Comparison of ENCODE assay signal across 18 cellular contexts in the genomic region with DNA sequence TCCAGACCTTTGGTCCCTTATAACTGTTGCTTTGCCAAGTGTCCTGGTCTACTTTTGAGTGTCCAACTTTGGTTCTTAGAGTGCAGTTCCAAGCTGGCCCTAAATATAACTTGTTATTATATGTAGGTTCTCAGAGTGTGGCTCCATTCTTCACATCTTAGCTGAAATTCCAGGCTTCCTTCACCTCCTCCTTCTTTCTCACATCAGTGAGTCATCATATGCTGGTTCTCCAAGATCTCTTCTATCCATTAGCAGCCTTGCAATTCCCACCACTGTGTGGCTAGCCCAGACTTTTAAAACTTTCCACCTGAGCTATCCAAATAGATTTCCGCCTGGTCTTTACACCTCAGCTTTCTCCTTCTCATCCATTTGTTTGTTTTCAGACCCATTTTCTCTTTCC. TPM values are rescaled to one million over a fixed set of nuclear protein-coding genes. Genes with fewer than 3 reads are reported as not detected.
DNase-seq lines count a peak whose midpoint lies in the region; ATAC-seq, FAIRE-seq and TF ChIP-seq lines count a peak whose summit lies in the region.
"Had no signal": no experiment of that assay in that cellular context is flagged by ENCODE, and none has a peak within 500 bp of the region (broad histone marks: within the 10 kb centered on the region; RNA-seq: fewer than 3 reads in every experiment).

No MANE protein-coding gene starts in this region.

- peaks cover 95 to 100% (median 99%) of the 10 kb centered on the region in 3 donors for H3K4me1 Mint-ChIP-seq in CD8-positive, alpha-beta memory T cell
- H3K4me1 Mint-ChIP-seq in activated CD8-positive, alpha-beta T cell treated with anti-CD3 and anti-CD28 coated beads, Interleukin-2, amount 10 ng/mL, durations not matched to agents 7 days and 5 days (ENCODE audit: low read depth) = peaks cover 97% of the 10 kb centered on the region
- peaks cover 55 to 75% of the 10 kb centered on the region in 2 donors for H3K4me1 Mint-ChIP-seq in natural killer cell treated with Interleukin-12 subunit alpha and Interleukin-12 subunit beta and Interleukin-15 and Interleukin-18, amount 100 ng/mL, for 72 hours (ENCODE audit: low read depth in 2 of 2)

- no peaks in the 10 kb centered on the region for H3K9me3 Mint-ChIP-seq in CD8-positive, alpha-beta memory T cell
- no peaks in the 10 kb centered on the region for H3K9me3 Mint-ChIP-seq in activated CD8-positive, alpha-beta T cell treated with anti-CD3 and anti-CD28 coated beads, Interleukin-2, amount 10 ng/mL, durations not matched to agents 7 days and 5 days (ENCODE audit: insufficient read depth)
- H3K9me3 Mint-ChIP-seq in natural killer cell treated with Interleukin-12 subunit alpha and Interleukin-12 subunit beta and Interleukin-15 and Interleukin-18, amount 100 ng/mL, for 72 hours = no peaks in the 10 kb centered on the region
- H3K9me3 Mint-ChIP-seq: neural crest cell had no signal

- DNase-seq in CD8-positive, alpha-beta memory T cell = no peak
- DNase-seq in activated CD8-positive, alpha-beta T cell treated with anti-CD3 and anti-CD28 coated beads, Interleukin-2, amount 10 ng/mL, durations not matched to agents 7 days and 5 days = no peak
- no peak for DNase-seq in natural killer cell treated with Interleukin-12 subunit alpha and Interleukin-12 subunit beta and Interleukin-15 and Interleukin-18, amount 100 ng/mL, for 72 hours (ENCODE audit: low spot score)
- DNase-seq in D721Med (ENCODE audit: insufficient read length, low spot score) (no peak), NCI-H187 (lab: John Stamatoyannopoulos, UW) (no peak), posterior cingulate gyrus (no peak)
- DNase-seq: AML-193; DMS53; effector CD4-positive, alpha-beta T cell; MG63; NCI-H2029; NCI-H526; substantia nigra had no signal

- TF ChIP-seq CTCF in D721Med (IDR thresholded peaks at IDR 0.05; ENCODE audit: insufficient read depth, missing control alignments) = no peak

- H3K9me3 ChIP-seq in BLaER1 treated with 17β-estradiol and CSF1 and Interleukin-3, amounts not matched to agents 10 nM and 100 nM (replicated peaks in 1 of 11) = peaks cover 0 to 3% (median 0%) of the 10 kb centered on the region in 11 experiments; a peak in 1 of 22 replicates
- no peaks in the 10 kb centered on the region for H3K9me3 ChIP-seq in CD8-positive, alpha-beta memory T cell (ENCODE audit: low read length)
- H3K9me3 ChIP-seq: MG63 had no signal

- no peaks in the 10 kb centered on the region for H4K20me1 ChIP-seq in BLaER1 treated with 17β-estradiol and CSF1 and Interleukin-3, amounts not matched to agents 10 nM and 100 nM

- H3K27me3 Mint-ChIP-seq in CD8-positive, alpha-beta memory T cell = peaks cover 0 to 9% of the 10 kb centered on the region in 2 donors
- peaks cover 3% of the 10 kb centered on the region for H3K27me3 Mint-ChIP-seq in activated CD8-positive, alpha-beta T cell treated with anti-CD3 and anti-CD28 coated beads, Interleukin-2, amount 10 ng/mL, durations not matched to agents 7 days and 5 days (ENCODE audit: low read depth)
- peaks cover 0 to 6% of the 10 kb centered on the region in 2 donors for H3K27me3 Mint-ChIP-seq in natural killer cell treated with Interleukin-12 subunit alpha and Interleukin-12 subunit beta and Interleukin-15 and Interleukin-18, amount 100 ng/mL, for 72 hours

- no peak overlapping the region for H3K4me3 ChIP-seq in BLaER1 treated with 17β-estradiol and CSF1 and Interleukin-3, amounts not matched to agents 10 nM and 100 nM
- peak overlapping the region; percentile 37 for H3K4me3 ChIP-seq in CD8-positive, alpha-beta memory T cell (ENCODE audit: low read length)
- H3K4me3 ChIP-seq: MG63, SK-N-MC had no signal

- H3K4me2 ChIP-seq in BLaER1 treated with 17β-estradiol and CSF1 and Interleukin-3, amounts not matched to agents 10 nM and 100 nM = peak overlapping the region in 9 of 11 experiments; percentile 80 to 97 (median 89); a peak in 18 of 22 replicates

- peaks cover 0 to 3% (median 0%) of the 10 kb centered on the region in 3 donors for H3K36me3 Mint-ChIP-seq in CD8-positive, alpha-beta memory T cell
- peaks cover 8% of the 10 kb centered on the region for H3K36me3 Mint-ChIP-seq in activated CD8-positive, alpha-beta T cell treated with anti-CD3 and anti-CD28 coated beads, Interleukin-2, amount 10 ng/mL, durations not matched to agents 7 days and 5 days (ENCODE audit: low read depth)
- H3K36me3 Mint-ChIP-seq in natural killer cell treated with Interleukin-12 subunit alpha and Interleukin-12 subunit beta and Interleukin-15 and Interleukin-18, amount 100 ng/mL, for 72 hours = no peaks in the 10 kb centered on the region

- H3K36me3 ChIP-seq in BLaER1 treated with 17β-estradiol and CSF1 and Interleukin-3, amounts not matched to agents 10 nM and 100 nM = no peaks in the 10 kb centered on the region
- H3K36me3 ChIP-seq in CD8-positive, alpha-beta memory T cell (ENCODE audit: insufficient read depth, low read length) = no peaks in the 10 kb centered on the region
- H3K36me3 ChIP-seq: MG63 had no signal

- CTCF ChIA-PET in CD8-positive, alpha-beta memory T cell (lab: Charles Lee) = interaction anchor here (2.2 to 4.2 kb wide), 4 partner anchors 8 to 112 kb away, joined by 6 to 21 read pairs (median 7); no protein-coding TSS in a partner anchor
- CTCF ChIA-PET in activated CD8-positive, alpha-beta T cell treated with anti-CD3 and anti-CD28 coated beads, Interleukin-2, amount 10 ng/mL, durations not matched to agents 7 days and 5 days (lab: Charles Lee) = interaction anchor here (0.9 to 2.4 kb wide), 9 partner anchors 11 to 254 kb away, joined by 3 to 11 read pairs (median 3); no protein-coding TSS in a partner anchor

- H3K4me3 Mint-ChIP-seq in CD8-positive, alpha-beta memory T cell = peak overlapping the region; percentile 61 to 91 (median 82)
- peak overlapping the region; percentile 1 for H3K4me3 Mint-ChIP-seq in activated CD8-positive, alpha-beta T cell treated with anti-CD3 and anti-CD28 coated beads, Interleukin-2, amount 10 ng/mL, durations not matched to agents 7 days and 5 days
- peak overlapping the region; percentile 59 for H3K4me3 Mint-ChIP-seq in natural killer cell treated with Interleukin-12 subunit alpha and Interleukin-12 subunit beta and Interleukin-15 and Interleukin-18, amount 100 ng/mL, for 72 hours
- H3K4me3 Mint-ChIP-seq: neural crest cell had no signal

- H3K27ac Mint-ChIP-seq in CD8-positive, alpha-beta memory T cell = peak overlapping the region; percentile 98 to 100 (median 99)
- H3K27ac Mint-ChIP-seq in activated CD8-positive, alpha-beta T cell treated with anti-CD3 and anti-CD28 coated beads, Interleukin-2, amount 10 ng/mL, durations not matched to agents 7 days and 5 days = peak overlapping the region; percentile 88
- peak overlapping the region; percentile 8 to 77 for H3K27ac Mint-ChIP-seq in natural killer cell treated with Interleukin-12 subunit alpha and Interleukin-12 subunit beta and Interleukin-15 and Interleukin-18, amount 100 ng/mL, for 72 hours

- POLR2A ChIA-PET in CD8-positive, alpha-beta memory T cell (lab: Charles Lee) = interaction anchor here (0.8 to 7.6 kb wide), 4 partner anchors 9 to 108 kb away, joined by 3 to 131 read pairs (median 9); partner anchors contain the start of gene CXCR4
- POLR2A ChIA-PET in activated CD8-positive, alpha-beta T cell treated with anti-CD3 and anti-CD28 coated beads, Interleukin-2, amount 10 ng/mL, durations not matched to agents 7 days and 5 days (lab: Charles Lee) = interaction anchor here (0.8 to 5.1 kb wide), 8 partner anchors 11 to 217 kb away, joined by 3 to 47 read pairs (median 4); partner anchors contain the start of genes CXCR4 and DARS1

- no peak for FAIRE-seq in D721Med (lab: Jason Lieb, UNC)
- FAIRE-seq: GM19239 had no signal

- H3K9ac ChIP-seq in BLaER1 treated with 17β-estradiol and CSF1 and Interleukin-3, amounts not matched to agents 10 nM and 100 nM = no peak overlapping the region

- peaks cover 0 to 35% (median 9%) of the 10 kb centered on the region in 11 experiments; a peak in 12 of 22 replicates for H3K27me3 ChIP-seq in BLaER1 treated with 17β-estradiol and CSF1 and Interleukin-3, amounts not matched to agents 10 nM and 100 nM
- H3K27me3 ChIP-seq in CD8-positive, alpha-beta memory T cell (ENCODE audit: insufficient read depth, low read length, poor library complexity, severe bottlenecking) = no peaks in the 10 kb centered on the region
- H3K27me3 ChIP-seq: MG63 had no signal

- intact Hi-C loops in posterior cingulate gyrus (cut with DNase I) = no loop called here

- H3K4me1 ChIP-seq in BLaER1 treated with 17β-estradiol and CSF1 and Interleukin-3, amounts not matched to agents 10 nM and 100 nM = peaks cover 55 to 100% (median 93%) of the 10 kb centered on the region in 10 experiments
- peaks cover 98% of the 10 kb centered on the region for H3K4me1 ChIP-seq in CD8-positive, alpha-beta memory T cell (ENCODE audit: insufficient read depth, low read length)

- peak overlapping the region in 6 of 11 experiments; percentile 4 to 95 (median 78); a peak in 7 of 22 replicates for H3K27ac ChIP-seq in BLaER1 treated with 17β-estradiol and CSF1 and Interleukin-3, amounts not matched to agents 10 nM and 100 nM
- H3K27ac ChIP-seq in CD8-positive, alpha-beta memory T cell (ENCODE audit: low read depth, low read length) = peak overlapping the region; percentile 89
- H3K27ac ChIP-seq: SK-N-MC had no signal

- ATAC-seq in activated CD8-positive, alpha-beta T cell treated with anti-CD3 and anti-CD28 coated beads, Interleukin-2, amount 10 ng/mL, durations not matched to agents 7 days and 5 days = no peak
- ATAC-seq in natural killer cell treated with Interleukin-12 subunit alpha and Interleukin-12 subunit beta and Interleukin-15 and Interleukin-18, amount 100 ng/mL, for 72 hours = no peak

RNA-seq across cellular contexts. Expression of gene CXCR4, which starts 12.6 kb away (rescaled TPM):
- 100 to 1,000 TPM; 102 to 106 TPM for total RNA-seq in CD8-positive, alpha-beta memory T cell
- polyA plus RNA-seq in CD8-positive, alpha-beta memory T cell = 569 TPM
- 100 to 1,000 TPM; 219 to 226 TPM for total RNA-seq in activated CD8-positive, alpha-beta T cell treated with anti-CD3 and anti-CD28 coated beads, Interleukin-2, amount 10 ng/mL, durations not matched to agents 7 days and 5 days
- total RNA-seq in natural killer cell treated with Interleukin-12 subunit alpha and Interleukin-12 subunit beta and Interleukin-15 and Interleukin-18, amount 100 ng/mL, for 72 hours = 10 to 100 TPM; 72.1 to 74.8 TPM
- total RNA-seq: HT1080 had no signal

Comparison
In these comparisons a context has a peak if more than half of its experiments do, and no peak if none do; other contexts are left out.
1. H3K27ac Mint-ChIP-seq: peak in every context shown above with its lines; median percentile 99 in CD8-positive, alpha-beta memory T cell; 88 in activated CD8-positive, alpha-beta T cell treated with anti-CD3 and anti-CD28 coated beads, Interleukin-2, amount 10 ng/mL, durations not matched to agents 7 days and 5 days; 42 in natural killer cell treated with Interleukin-12 subunit alpha and Interleukin-12 subunit beta and Interleukin-15 and Interleukin-18, amount 100 ng/mL, for 72 hours.
2. H3K4me3 Mint-ChIP-seq: peak in every context shown above with its lines; median percentile 82 in CD8-positive, alpha-beta memory T cell; 59 in natural killer cell treated with Interleukin-12 subunit alpha and Interleukin-12 subunit beta and Interleukin-15 and Interleukin-18, amount 100 ng/mL, for 72 hours; 1 in activated CD8-positive, alpha-beta T cell treated with anti-CD3 and anti-CD28 coated beads, Interleukin-2, amount 10 ng/mL, durations not matched to agents 7 days and 5 days.